10 cellular contexts compared by ENCODE assay signal in genomic region chr3:149765762-149766334, GRCh38. TPM values are rescaled to one million over a fixed set of nuclear protein-coding genes. Genes with fewer than 3 reads are reported as not detected.
DNase-seq lines count a peak whose midpoint lies in the region; ATAC-seq and TF ChIP-seq lines count a peak whose summit lies in the region.
"Had no signal": no experiment of that assay in that cellular context is flagged by ENCODE, and none has a peak within 500 bp of the region (broad histone marks: within the 10 kb centered on the region; RNA-seq: fewer than 3 reads in every experiment).

No MANE protein-coding gene starts in this region.

- no peak overlapping the region for H3K27ac Mint-ChIP-seq in CD4-positive, alpha-beta T cell
- H3K27ac Mint-ChIP-seq in natural killer cell treated with Interleukin-12 subunit alpha and Interleukin-12 subunit beta and Interleukin-15 and Interleukin-18, amount 100 ng/mL, for 72 hours: no peak overlapping the region
- H3K27ac Mint-ChIP-seq: IgD-negative memory B cell had no signal

- H3K4me1 ChIP-seq in adrenal gland (replicated peaks in 1 of 2): no peaks in the 10 kb centered on the region
- no peaks in the 10 kb centered on the region for H3K4me1 ChIP-seq in stomach

- H3K4me3 Mint-ChIP-seq in CD4-positive, alpha-beta T cell: no peak overlapping the region
- no peak overlapping the region for H3K4me3 Mint-ChIP-seq in natural killer cell treated with Interleukin-12 subunit alpha and Interleukin-12 subunit beta and Interleukin-15 and Interleukin-18, amount 100 ng/mL, for 72 hours
- H3K4me3 Mint-ChIP-seq: IgD-negative memory B cell had no signal

- no peaks in the 10 kb centered on the region for H3K9me3 ChIP-seq in CD4-positive, alpha-beta T cell (ENCODE audit: control insufficient read depth, low read length)
- no peaks in the 10 kb centered on the region for H3K9me3 ChIP-seq in adrenal gland (replicated peaks in 1 of 3)
- no peaks in the 10 kb centered on the region for H3K9me3 ChIP-seq in stomach

- H3K4me1 Mint-ChIP-seq in CD4-positive, alpha-beta T cell (ENCODE audit: low read depth): no peaks in the 10 kb centered on the region
- no peaks in the 10 kb centered on the region for H3K4me1 Mint-ChIP-seq in natural killer cell treated with Interleukin-12 subunit alpha and Interleukin-12 subunit beta and Interleukin-15 and Interleukin-18, amount 100 ng/mL, for 72 hours (ENCODE audit: low read depth in 2 of 2)
- H3K4me1 Mint-ChIP-seq: IgD-negative memory B cell had no signal

- no peak for ATAC-seq in CD4-positive, alpha-beta T cell (ENCODE audit: poor library complexity)
- ATAC-seq in GM21515 (IDR thresholded peaks at IDR 0.05; ENCODE audit: unreplicated experiment): no peak
- ATAC-seq in natural killer cell treated with Interleukin-12 subunit alpha and Interleukin-12 subunit beta and Interleukin-15 and Interleukin-18, amount 100 ng/mL, for 72 hours: no peak
- no peak for ATAC-seq in HG02852 (IDR thresholded peaks at IDR 0.05; ENCODE audit: unreplicated experiment)

- H3K4me3 ChIP-seq in adrenal gland: no peak overlapping the region
- H3K4me3 ChIP-seq in stomach: no peak overlapping the region

- TF ChIP-seq POLR2A in adrenal gland (IDR thresholded peaks at IDR 0.05): no peak
- TF ChIP-seq POLR2A in stomach (IDR thresholded peaks at IDR 0.05): no peak

- H3K27me3 ChIP-seq in CD4-positive, alpha-beta T cell (ENCODE audit: control insufficient read depth, insufficient read depth, low read length): peaks cover 34% of the 10 kb centered on the region
- H3K27me3 ChIP-seq in adrenal gland: no peaks in the 10 kb centered on the region
- peaks cover 0 to 37% (median 5%) of the 10 kb centered on the region in 3 donors for H3K27me3 ChIP-seq in stomach

- no peaks in the 10 kb centered on the region for H3K36me3 Mint-ChIP-seq in CD4-positive, alpha-beta T cell (ENCODE audit: low read depth)
- no peaks in the 10 kb centered on the region for H3K36me3 Mint-ChIP-seq in natural killer cell treated with Interleukin-12 subunit alpha and Interleukin-12 subunit beta and Interleukin-15 and Interleukin-18, amount 100 ng/mL, for 72 hours
- H3K36me3 Mint-ChIP-seq: IgD-negative memory B cell had no signal

- H3K27ac ChIP-seq in CD4-positive, alpha-beta T cell (ENCODE audit: low read depth, low read length): no peak overlapping the region
- no peak overlapping the region for H3K27ac ChIP-seq in adrenal gland
- no peak overlapping the region for H3K27ac ChIP-seq in stomach

- 63 to 74% (median 68%) methylated on average over 2 of the region's 2 CpGs for WGBS in adrenal gland, 4 donors
- WGBS in stomach, 5 donors: 26 to 49% (median 39%) methylated on average over 2 of the region's 2 CpGs

- intact Hi-C loops in CD4-positive, alpha-beta T cell (cut with DNase I, micrococcal nuclease): loop anchor here in 1 of 2 experiments (5.0 kb wide), 1 partner anchor 416 kb away; no protein-coding TSS in a partner anchor
- intact Hi-C loops in adrenal gland (cut with DNase I): no loop called here
- intact Hi-C loops in stomach (cut with DNase I; ENCODE audit: low total_unique reads): no loop called here

- POLR2A ChIA-PET in CD4-positive, alpha-beta T cell (lab: Charles Lee): no interaction called here

- peaks cover 19% of the 10 kb centered on the region for H3K27me3 Mint-ChIP-seq in CD4-positive, alpha-beta T cell
- peaks cover 15 to 22% of the 10 kb centered on the region in 2 donors for H3K27me3 Mint-ChIP-seq in natural killer cell treated with Interleukin-12 subunit alpha and Interleukin-12 subunit beta and Interleukin-15 and Interleukin-18, amount 100 ng/mL, for 72 hours

- H3K36me3 ChIP-seq in adrenal gland (replicated peaks in 1 of 2): no peaks in the 10 kb centered on the region
- no peaks in the 10 kb centered on the region for H3K36me3 ChIP-seq in stomach

- no peaks in the 10 kb centered on the region for H3K9me3 Mint-ChIP-seq in CD4-positive, alpha-beta T cell
- H3K9me3 Mint-ChIP-seq in natural killer cell treated with Interleukin-12 subunit alpha and Interleukin-12 subunit beta and Interleukin-15 and Interleukin-18, amount 100 ng/mL, for 72 hours: no peaks in the 10 kb centered on the region
- H3K9me3 Mint-ChIP-seq: IgD-negative memory B cell had no signal

- CTCF ChIA-PET in CD4-positive, alpha-beta T cell (lab: Charles Lee): interaction anchor here (1.0 to 1.6 kb wide), 2 partner anchors 14 to 667 kb away, joined by 3 read pairs; partner anchors contain the start of gene COMMD2

- peak; percentile 25 for TF ChIP-seq CTCF in CD4-positive, alpha-beta T cell (IDR thresholded peaks at IDR 0.05)
- peak in 5 of 6 experiments; percentile 46 to 58 (median 49) for TF ChIP-seq CTCF in adrenal gland (IDR thresholded peaks at IDR 0.05)
- peak in 2 of 7 experiments; percentile 22 to 29 for TF ChIP-seq CTCF in stomach (IDR thresholded peaks at IDR 0.05)

- DNase-seq in CD4-positive, alpha-beta T cell: no peak
- DNase-seq in HT1080 (ENCODE audit: low read depth) (peak; percentile 57), adrenal gland (no peak), left kidney (ENCODE audit: low read depth, low spot score) (peak; percentile 50), stomach (no peak)
- DNase-seq in natural killer cell treated with Interleukin-12 subunit alpha and Interleukin-12 subunit beta and Interleukin-15 and Interleukin-18, amount 100 ng/mL, for 72 hours (ENCODE audit: low spot score): no peak

- TF ChIP-seq EP300 in stomach (IDR thresholded peaks at IDR 0.05): no peak

RNA-seq across cellular contexts. Expression of gene COMMD2, which starts 13.6 kb away (rescaled TPM):
- total RNA-seq in CD4-positive, alpha-beta T cell: 10 to 100 TPM; 42.0 to 46.8 TPM
- total RNA-seq in HT1080 (2014; rRNA removed; shearing (Covaris generic)): 50.0 and 50.9 TPM in 2 replicates
- polyA plus RNA-seq in HT1080 (2015; cell fraction: cytosol; rRNA removed): 29.7 and 30.7 TPM in 2 replicates
- polyA plus RNA-seq in HT1080 (2015; cell fraction: nucleus; rRNA removed): 29.5 and 31.0 TPM in 2 replicates
- total RNA-seq in adrenal gland (10 to 100 TPM; 14.6 to 48.8 (median 27.8) TPM), stomach (10 to 100 TPM in 3 of 5 donors, 1 to 10 TPM in 2; 1.4 to 50.4 (median 25.8) TPM)
- polyA plus RNA-seq in adrenal gland (10 to 100 TPM in 1 of 3 donors, 1 to 10 TPM in 2; 4.4 to 39.1 (median 6.1) TPM), stomach (10 to 100 TPM in 2 of 3 donors, 1 to 10 TPM in 1; 7.1 to 18.5 (median 11.3) TPM)
- 10 to 100 TPM; 29.4 to 41.9 TPM for total RNA-seq in natural killer cell treated with Interleukin-12 subunit alpha and Interleukin-12 subunit beta and Interleukin-15 and Interleukin-18, amount 100 ng/mL, for 72 hours

RNA-seq across cellular contexts. Expression of gene ANKUB1, which starts 26.5 kb away (rescaled TPM):
- not detected for total RNA-seq in CD4-positive, alpha-beta T cell
- total RNA-seq in HT1080 (2014; rRNA removed; shearing (Covaris generic)): not detected in 2 replicates
- not detected in 2 replicates for polyA plus RNA-seq in HT1080 (2015; cell fraction: cytosol; rRNA removed)
- not detected in 2 replicates for polyA plus RNA-seq in HT1080 (2015; cell fraction: nucleus; rRNA removed)
- total RNA-seq in adrenal gland (not detected), stomach (not detected)
- polyA plus RNA-seq in adrenal gland (not detected), stomach (not detected)
- total RNA-seq in natural killer cell treated with Interleukin-12 subunit alpha and Interleukin-12 subunit beta and Interleukin-15 and Interleukin-18, amount 100 ng/mL, for 72 hours: not detected
- total RNA-seq: mononuclear cell had no signal
- polyA plus RNA-seq: IgD-negative memory B cell had no signal

RNA-seq across cellular contexts. Expression of gene RNF13, which starts 47.2 kb away (rescaled TPM):
- total RNA-seq in CD4-positive, alpha-beta T cell: 10 to 100 TPM; 39.1 to 44.1 TPM
- 47.5 and 56.6 TPM in 2 replicates for total RNA-seq in HT1080 (2014; rRNA removed; shearing (Covaris generic))
- polyA plus RNA-seq in HT1080 (2015; cell fraction: cytosol; rRNA removed): 40.0 and 47.5 TPM in 2 replicates
- polyA plus RNA-seq in HT1080 (2015; cell fraction: nucleus; rRNA removed): 47.1 and 49.6 TPM in 2 replicates
- total RNA-seq in adrenal gland (100 to 1,000 TPM in 2 of 8 donors, 10 to 100 TPM in 6; 53.1 to 136 (median 77.4) TPM), stomach (100 to 1,000 TPM in 2 of 5 donors, 10 to 100 TPM in 2, 1 to 10 TPM in 1; 6.7 to 130 (median 59.8) TPM)
- polyA plus RNA-seq in adrenal gland (10 to 100 TPM; 28.6 to 80.8 (median 35.0) TPM), stomach (10 to 100 TPM; 24.9 to 35.1 (median 27.2) TPM)
- total RNA-seq in natural killer cell treated with Interleukin-12 subunit alpha and Interleukin-12 subunit beta and Interleukin-15 and Interleukin-18, amount 100 ng/mL, for 72 hours: 10 to 100 TPM; 30.6 to 48.0 TPM

Comparison
In these comparisons a context has a peak if more than half of its experiments do, and no peak if none do; other contexts are left out.
1. DNase-seq: peak in HT1080 (single experiment) and left kidney (single experiment); none in CD4-positive, alpha-beta T cell (0 of 10), adrenal gland (0 of 7), natural killer cell treated with Interleukin-12 subunit alpha and Interleukin-12 subunit beta and Interleukin-15 and Interleukin-18, amount 100 ng/mL, for 72 hours (single experiment) and stomach (single experiment).